Comparison of ENCODE assay signal across 21 cellular contexts in the genomic region with DNA sequence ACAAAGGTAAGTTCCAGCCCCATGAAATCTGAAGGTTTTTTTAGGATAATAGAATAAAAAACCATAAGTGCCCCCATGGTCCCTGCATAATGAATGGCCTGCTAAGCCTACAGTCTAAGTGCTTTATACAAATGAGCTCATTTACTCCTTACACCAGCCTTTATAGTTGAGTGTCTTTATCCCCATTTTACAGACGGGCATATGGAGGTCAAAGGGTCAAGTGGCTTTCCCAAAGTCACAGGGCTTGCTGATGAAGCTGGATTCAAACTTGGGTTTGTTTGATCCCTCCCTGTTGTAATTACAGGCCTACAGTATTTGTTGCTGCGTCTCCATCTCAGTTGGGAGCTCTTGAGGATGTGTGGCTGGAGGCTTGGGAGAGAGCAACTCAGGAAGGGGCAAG. TPM values are rescaled to one million over a fixed set of nuclear protein-coding genes. Genes with fewer than 3 reads are reported as not detected.
DNase-seq lines count a peak whose midpoint lies in the region; ATAC-seq, FAIRE-seq and TF ChIP-seq lines count a peak whose summit lies in the region.
"Had no signal": no experiment of that assay in that cellular context is flagged by ENCODE, and none has a peak within 500 bp of the region (broad histone marks: within the 10 kb centered on the region; RNA-seq: fewer than 3 reads in every experiment).

No MANE protein-coding gene starts in this region.

- TF ChIP-seq EP300 in K562 (IDR thresholded peaks at IDR 0.05; ENCODE audit: low read length): no peak
- no peak for TF ChIP-seq EP300 in transverse colon (IDR thresholded peaks at IDR 0.05; ENCODE audit: low read depth)

- no peaks in the 10 kb centered on the region for H3K36me3 Mint-ChIP-seq in CD14-positive monocyte
- H3K36me3 Mint-ChIP-seq: CD4-positive, CD25-positive, alpha-beta regulatory T cell; CD8-positive, alpha-beta T cell had no signal

- no peak for TF ChIP-seq POLR2A in K562 (conservative IDR thresholded peaks at IDR 0.05)
- TF ChIP-seq POLR2A in transverse colon (IDR thresholded peaks at IDR 0.05): no peak

- no peak overlapping the region for H2AFZ ChIP-seq in K562 (ENCODE audit: low read depth, low read length)

- H3K9me3 ChIP-seq in K562 (replicated peaks; ENCODE audit: control insufficient read depth, insufficient read depth, low read depth, low read length) (no peaks in the 10 kb centered on the region), iPS-15b (ENCODE audit: control insufficient read depth, insufficient read depth, low read length) (no peaks in the 10 kb centered on the region), transverse colon (no peaks in the 10 kb centered on the region)
- H3K9me3 ChIP-seq: Caco-2, HAP-1 had no signal

- H3K79me2 ChIP-seq in K562 (ENCODE audit: control insufficient read depth, insufficient read depth, low read length): no peaks in the 10 kb centered on the region

- no peak overlapping the region for H3K4me2 ChIP-seq in K562 (ENCODE audit: insufficient read depth, low read length)

- H3K4me1 Mint-ChIP-seq in CD14-positive monocyte: peaks cover 21% of the 10 kb centered on the region
- H3K4me1 Mint-ChIP-seq: CD4-positive, CD25-positive, alpha-beta regulatory T cell had no signal

- POLR2A ChIA-PET in K562 (lab: Yijun Ruan, JAX): interaction anchor here (0.6 kb wide), 1 partner anchor 102 kb away, joined by 3 read pairs; no protein-coding TSS in a partner anchor

- H3K4me3 ChIP-seq in H7 (ENCODE audit: insufficient read depth, low read depth, low read length) (no peak overlapping the region), K562 (no peak overlapping the region), iPS-15b (ENCODE audit: low read depth, low read length) (no peak overlapping the region), transverse colon (no peak overlapping the region)
- H3K4me3 ChIP-seq: HAP-1 had no signal

- no peaks in the 10 kb centered on the region for H3K9me1 ChIP-seq in K562 (ENCODE audit: control insufficient read depth, insufficient read depth, low read length)

- DNase-seq in H7: peak; percentile 4
- no peak for DNase-seq in K562 (ENCODE audit: extremely low read depth in 1 of 4, low spot score in 3 of 4)
- DNase-seq in transverse colon: no peak
- DNase-seq in T-helper 2 cell: no peak
- no peak for DNase-seq in CD14-positive monocyte (ENCODE audit: low spot score)
- no peak for DNase-seq in NCI-H1694 treated with DMSO at 0.1 percent for 48 hours (lab: John Stamatoyannopoulos, UW)
- DNase-seq: C1 segment of cervical spinal cord; Caco-2; CD4-positive, CD25-positive, alpha-beta regulatory T cell; CD8-positive, alpha-beta T cell; DMS 273 treated with DMSO at 0.1 percent for 48 hours; DMS79; EL; GDM1; GOT3; HFFc6 had no signal

- no peak overlapping the region for H3K27ac Mint-ChIP-seq in CD14-positive monocyte
- H3K27ac Mint-ChIP-seq: CD4-positive, CD25-positive, alpha-beta regulatory T cell; CD8-positive, alpha-beta T cell; HFFc6 had no signal

- WGBS in K562 (ENCODE audit: insufficient coverage, low coverage, missing lambda C conversion rate): 3% methylated on average over 2 of the region's 2 CpGs
- 90% methylated on average over 2 of the region's 2 CpGs; no CpG with 5 or more reads in 1 of the 2 donors for WGBS in transverse colon (ENCODE audit: low coverage in 1 of 2), 2 donors

- no peak overlapping the region for H3K9ac ChIP-seq in K562 (ENCODE audit: insufficient read depth in 1 of 2, low read depth in 2 of 2, low read length in 2 of 2)
- H3K9ac ChIP-seq in iPS-15b (ENCODE audit: low read depth, low read length): peak overlapping the region; percentile 29

- ATAC-seq in K562: no peak
- ATAC-seq: CD8-positive, alpha-beta T cell had no signal

- H3K4me1 ChIP-seq in K562 (replicated peaks in 1 of 2; ENCODE audit: control insufficient read depth in 2 of 2, insufficient read depth in 2 of 2, low read length in 2 of 2) (no peaks in the 10 kb centered on the region), iPS-15b (ENCODE audit: control insufficient read depth, insufficient read depth, low read length) (no peaks in the 10 kb centered on the region), transverse colon (peaks cover 0 to 29% (median 10%) of the 10 kb centered on the region in 4 donors)
- H3K4me1 ChIP-seq: HAP-1 had no signal

- H3K27me3 ChIP-seq in H7 (ENCODE audit: control insufficient read depth, insufficient read depth, low read length) (no peaks in the 10 kb centered on the region), K562 (ENCODE audit: control insufficient read depth in 2 of 2, insufficient read depth in 2 of 2, low read length in 2 of 2) (peaks cover 25 to 49% of the 10 kb centered on the region in 2 experiments), iPS-15b (ENCODE audit: control insufficient read depth, insufficient read depth, low read length) (no peaks in the 10 kb centered on the region), transverse colon (no peaks in the 10 kb centered on the region)

- no TSS peak for BruUV-seq in K562 (replicated peaks; lab: Mats Ljungman, UMichigan)

- H3K27ac ChIP-seq in K562 (ENCODE audit: extremely low read depth, low read depth, low read length) (no peak overlapping the region), transverse colon (peak overlapping the region in 3 of 4 donors; percentile 26 to 90 (median 85))

- H3K4me3 Mint-ChIP-seq in CD14-positive monocyte: no peak overlapping the region
- H3K4me3 Mint-ChIP-seq: CD4-positive, CD25-positive, alpha-beta regulatory T cell; CD8-positive, alpha-beta T cell; HFFc6 had no signal

- no peak for FAIRE-seq in K562 (lab: Jason Lieb, UNC)
- FAIRE-seq: D721Med, GM12891, GM18507 had no signal

- in situ Hi-C loops in K562 (cut with MboI) (no loop called here), transverse colon (cut with MboI; ENCODE audit: low pct_ligation_motif_present in 1 of 4, low pct_unique_long_range_greater_than_20kb in 1 of 4, low sequenced_read_pairs in 3 of 4) (no loop called here)

- no peak for TF ChIP-seq CTCF in K562 (IDR thresholded peaks at IDR 0.05 in 2 of 3, conservative IDR thresholded peaks at IDR 0.05 in 1 of 3; ENCODE audit: insufficient read depth in 2 of 3, low read depth in 1 of 3, low read length in 3 of 3)
- no peak for TF ChIP-seq CTCF in transverse colon (IDR thresholded peaks at IDR 0.05)
- TF ChIP-seq CTCF in CD14-positive monocyte (IDR thresholded peaks at IDR 0.05): no peak

- no peak for TF ChIP-seq RAD21 in K562 (CRISPR knock-in tag; conservative IDR thresholded peaks at IDR 0.05 in 1 of 2, IDR thresholded peaks at IDR 0.05 in 1 of 2)

- CTCF ChIA-PET in K562 (lab: Yijun Ruan, JAX; ENCODE audit: low intra/inter-chr PET ratio): no interaction called here

- peaks cover 4 to 23% (median 16%) of the 10 kb centered on the region in 3 donors for H3K27me3 Mint-ChIP-seq in CD14-positive monocyte (ENCODE audit: low read depth in 3 of 3)
- H3K27me3 Mint-ChIP-seq: CD4-positive, CD25-positive, alpha-beta regulatory T cell had no signal

- H3K9me3 Mint-ChIP-seq in CD14-positive monocyte: no peaks in the 10 kb centered on the region
- H3K9me3 Mint-ChIP-seq: CD4-positive, CD25-positive, alpha-beta regulatory T cell; CD8-positive, alpha-beta T cell; HFFc6 had no signal

- peaks cover 8% of the 10 kb centered on the region for H4K20me1 ChIP-seq in K562 (replicated peaks; ENCODE audit: control insufficient read depth, insufficient read depth, low read length)

- intact Hi-C loops in K562 (cut with micrococcal nuclease): no loop called here
- intact Hi-C loops in transverse colon (cut with DNase I; ENCODE audit: low total_unique reads): no loop called here
- intact Hi-C loops in CD14-positive monocyte (cut with micrococcal nuclease): no loop called here

- no peaks in the 10 kb centered on the region for H3K36me3 ChIP-seq in H7 (replicated peaks; ENCODE audit: control insufficient read depth, insufficient read depth, low read length)
- no peaks in the 10 kb centered on the region for H3K36me3 ChIP-seq in K562 (ENCODE audit: control insufficient read depth, insufficient read depth, low read length)
- H3K36me3 ChIP-seq in iPS-15b (ENCODE audit: control insufficient read depth, insufficient read depth, low read length): no peaks in the 10 kb centered on the region
- no peaks in the 10 kb centered on the region for H3K36me3 ChIP-seq in transverse colon
- H3K36me3 ChIP-seq: HAP-1 had no signal

TF ChIP-seq in K562, 482 proteins besides CTCF, POLR2A, EP300 and RAD21 (continues in another document):
- TF ChIP-seq MYC (IDR thresholded peaks at IDR 0.05; ENCODE audit: low read depth, low read length) (no peak), MYC (CRISPR knock-in tag; IDR thresholded peaks at IDR 0.05; ENCODE audit: borderline replicate concordance, low read depth) (no peak), PHB2 (IDR thresholded peaks at IDR 0.05; ENCODE audit: low read depth) (no peak), RBM25 (IDR thresholded peaks at IDR 0.05; ENCODE audit: low read depth, low read length, severe bottlenecking) (peak; percentile 93)

RNA-seq across cellular contexts. Expression of a gene that starts 28.3 kb away (rescaled TPM):
- 54.8 and 76.9 TPM in 2 replicates for total RNA-seq in H7 (2014; rRNA removed; shearing (Covaris generic))
- 0.09 TPM in 1 of 2 replicates, not detected in the other for total RNA-seq in K562 (2011; cell fraction: chromatin; rRNA removed; ENCODE audit: low replicate concordance)
- total RNA-seq in K562 (2011; cell fraction: nucleolus; rRNA removed): 0.17 and 0.92 TPM in 2 replicates
- total RNA-seq in K562 (2011; cell fraction: nucleoplasm; rRNA removed): 0.07 TPM in 1 of 2 replicates, not detected in the other
- total RNA-seq in K562 (2014; rRNA removed) (0.09 TPM in 1 of 2 replicates, not detected in the other), K562 (2014; rRNA removed; fragmentation: Illumina TruSeq; extraction: Trizol) (not detected in 2 replicates), K562 (2015; rRNA removed; fragmentation: Illumina TruSeq; extraction: Trizol) (not detected in 2 replicates), K562 (2021) (0.13 TPM in 2 replicates), transverse colon (100 to 1,000 TPM; 115 to 326 (median 199) TPM)
- polyA plus RNA-seq in K562 (2011; rRNA removed) (0.01 TPM in 1 of 2 replicates, not detected in the other), K562 (2014; fragmentation: Illumina TruSeq; extraction: Trizol) (not detected in 2 replicates), K562 (2014; fragmentation: Nextera tagmentation; extraction: Ambion mirVana) (not detected), K562 (2014; rRNA removed) (not detected in 2 replicates), CD14-positive monocyte (10 to 100 TPM; 20.7 to 23.7 TPM)
- 0.27 TPM in 1 of 2 replicates, not detected in the other for polyA plus RNA-seq in K562 (2011; cell fraction: cytosol; rRNA removed)
- 0.41 and 0.52 TPM in 2 replicates for polyA plus RNA-seq in K562 (2011; cell fraction: nucleus; rRNA removed)
- polyA plus RNA-seq in K562 (2012): not detected in 2 replicates
- not detected in 2 replicates for polyA minus RNA-seq in K562 (2011; rRNA and poly(A)+ RNA removed)
- 0.46 TPM in 1 of 2 replicates, not detected in the other for polyA minus RNA-seq in K562 (2011; cell fraction: cytosol; rRNA and poly(A)+ RNA removed)
- polyA minus RNA-seq in K562 (2011; cell fraction: nucleus; rRNA and poly(A)+ RNA removed): 0.13 TPM in 1 of 2 replicates, not detected in the other
- total RNA-seq: CD4-positive, CD25-positive, alpha-beta regulatory T cell; CD8-positive, alpha-beta T cell had no signal
- polyA plus RNA-seq: CD4-positive, CD25-positive, alpha-beta regulatory T cell had no signal

Comparison
In these comparisons a context has a peak if more than half of its experiments do, and no peak if none do; other contexts are left out.
1. RNA of a gene that starts 28.3 kb away (total RNA-seq): 115 to 326 TPM in transverse colon and 54.8 to 76.9 TPM in H7; 0.07 to 0.92 TPM in K562; every median in the first group is over 10 times any median in the second.